16 cellular contexts compared by ENCODE assay signal in genomic region chr3:126186749-126187148, GRCh38. TPM values are rescaled to one million over a fixed set of nuclear protein-coding genes. Genes with fewer than 3 reads are reported as not detected.
DNase-seq lines count a peak whose midpoint lies in the region; ATAC-seq, FAIRE-seq and TF ChIP-seq lines count a peak whose summit lies in the region.
"Had no signal": no experiment of that assay in that cellular context is flagged by ENCODE, and none has a peak within 500 bp of the region (broad histone marks: within the 10 kb centered on the region; RNA-seq: fewer than 3 reads in every experiment).

No MANE protein-coding gene starts in this region.

- H2AK5ac ChIP-seq in IMR-90 (ENCODE audit: low read depth, low read length) (no peak overlapping the region), H1 (ENCODE audit: low read depth, low read length) (no peak overlapping the region)

- no peak overlapping the region for H3K14ac ChIP-seq in IMR-90 (replicated peaks; ENCODE audit: low read depth, low read length)
- H3K14ac ChIP-seq in H1 (ENCODE audit: insufficient read length): no peak overlapping the region

- H3K79me2 ChIP-seq in H1 (ENCODE audit: control insufficient read depth in 1 of 2, insufficient read depth in 2 of 2, low read length in 2 of 2): no peaks in the 10 kb centered on the region
- no peaks in the 10 kb centered on the region for H3K79me2 ChIP-seq in HepG2 (ENCODE audit: insufficient read depth, low read length)

- TF ChIP-seq RAD21 in IMR-90 (IDR thresholded peaks at IDR 0.05; ENCODE audit: low read length) (no peak), H1 (IDR thresholded peaks at IDR 0.05 in 1 of 2, conservative IDR thresholded peaks at IDR 0.05 in 1 of 2; ENCODE audit: low read depth in 2 of 2, low read length in 2 of 2) (no peak), HepG2 (CRISPR knock-in tag; IDR thresholded peaks at IDR 0.05) (no peak)

- H3K4me3 ChIP-seq in IMR-90 (ENCODE audit: insufficient read depth, low read depth, low read length) (no peak overlapping the region), H1 (ENCODE audit: extremely low read depth in 1 of 4, insufficient read depth in 2 of 4, low read depth in 3 of 4, low read length in 4 of 4) (no peak overlapping the region), HepG2 (replicated peaks in 1 of 3; ENCODE audit: insufficient read depth in 1 of 3, low read depth in 2 of 3, low read length in 3 of 3) (no peak overlapping the region)
- H3K4me3 ChIP-seq: A549, HAP-1 had no signal

- DNase-seq in IMR-90 (no peak), H1 (ENCODE audit: low read depth in 1 of 2, low spot score in 2 of 2) (no peak), HepG2 (ENCODE audit: low spot score) (no peak), progenitor cell of endocrine pancreas (ENCODE audit: low spot score, unreplicated experiment) (no peak), NCI-H1105 (lab: John Stamatoyannopoulos, UW) (no peak), NAMALWA (ENCODE audit: low spot score) (no peak)
- no peak for DNase-seq in activated CD4-positive, alpha-beta memory T cell treated with anti-CD3 and anti-CD28 coated beads for 36 hours
- DNase-seq: AML-193; Caco-2; CD4-positive, alpha-beta T cell had no signal

- H2BK120ac ChIP-seq in IMR-90 (ENCODE audit: low read depth, low read length) (no peak overlapping the region), H1 (replicated peaks; ENCODE audit: low read depth, low read length) (no peak overlapping the region)

- peak overlapping the region; percentile 21 for H2AFZ ChIP-seq in IMR-90 (replicated peaks; ENCODE audit: low read length, poor library complexity)
- no peak overlapping the region for H2AFZ ChIP-seq in H1 (ENCODE audit: low read length)
- no peak overlapping the region for H2AFZ ChIP-seq in HepG2 (ENCODE audit: low read length)

- peaks cover 5% of the 10 kb centered on the region for H3K4me1 Mint-ChIP-seq in progenitor cell of endocrine pancreas (ENCODE audit: low read depth)
- H3K4me1 Mint-ChIP-seq in activated CD4-positive, alpha-beta memory T cell treated with anti-CD3 and anti-CD28 coated beads for 36 hours (ENCODE audit: low read depth): no peaks in the 10 kb centered on the region

- H4K8ac ChIP-seq in IMR-90 (ENCODE audit: low read depth in 2 of 2, low read length in 2 of 2): no peak overlapping the region
- peak overlapping the region; percentile 11; the same call in 1 of the 2 replicates for H4K8ac ChIP-seq in H1 (ENCODE audit: extremely low read depth, insufficient read depth, low read length)

- H3K4me1 ChIP-seq in IMR-90 (ENCODE audit: control insufficient read depth, insufficient read depth, low read length) (no peaks in the 10 kb centered on the region), H1 (replicated peaks in 1 of 4; ENCODE audit: control insufficient read depth in 3 of 4, insufficient read depth in 4 of 4, low read length in 3 of 4) (no peaks in the 10 kb centered on the region), HepG2 (ENCODE audit: insufficient read depth, low read length) (peaks cover 81% of the 10 kb centered on the region)
- H3K4me1 ChIP-seq: Caco-2, HAP-1 had no signal

- H3K18ac ChIP-seq in IMR-90 (ENCODE audit: low read depth, low read length): no peak overlapping the region
- H3K18ac ChIP-seq in H1 (ENCODE audit: extremely low read depth, low read length): no peak overlapping the region

- in situ Hi-C loops in IMR-90 (cut with MboI; ENCODE audit: low sequenced_read_pairs): no loop called here
- in situ Hi-C loops in HepG2 (cut with HindIII; ENCODE audit: extremely low pct_ligation_motif_present, low pct_unique_long_range_greater_than_20kb): no loop called here

- TF ChIP-seq EP300 in H1 (IDR thresholded peaks at IDR 0.05; ENCODE audit: borderline replicate concordance in 1 of 2, low read depth in 2 of 2, low read length in 2 of 2) (no peak), HepG2 (IDR thresholded peaks at IDR 0.05; ENCODE audit: low read depth in 2 of 2, low read length in 2 of 2) (no peak), HepG2 (CRISPR knock-in tag; IDR thresholded peaks at IDR 0.05; ENCODE audit: borderline replicate concordance) (no peak)

- H2BK15ac ChIP-seq in IMR-90 (ENCODE audit: low read depth, low read length) (no peak overlapping the region), H1 (ENCODE audit: low read length) (no peak overlapping the region)

- H4K91ac ChIP-seq in IMR-90 (ENCODE audit: insufficient read depth, low read depth, low read length) (no peak overlapping the region), H1 (replicated peaks; ENCODE audit: insufficient read length, low read length) (no peak overlapping the region)

- H3K27ac ChIP-seq in IMR-90 (ENCODE audit: insufficient read depth, low read length) (no peak overlapping the region), H1 (ENCODE audit: low read depth, low read length) (no peak overlapping the region), HepG2 (ENCODE audit: extremely low read length, insufficient read depth, low read length) (no peak overlapping the region)
- H3K27ac ChIP-seq: A549, C4-2B had no signal

- dilution Hi-C loops in IMR-90 (cut with HindIII; ENCODE audit: low sequenced_read_pairs, unreplicated experiment): no loop called here

- no peaks in the 10 kb centered on the region for H3K9me1 ChIP-seq in IMR-90 (ENCODE audit: insufficient read depth, low read length)

- H3K9ac ChIP-seq in IMR-90 (ENCODE audit: low read depth, low read length) (no peak overlapping the region), H1 (replicated peaks in 1 of 4; ENCODE audit: extremely low read depth in 1 of 4, low read depth in 3 of 4, low read length in 3 of 4) (no peak overlapping the region), HepG2 (ENCODE audit: insufficient read depth, low read depth, low read length) (no peak overlapping the region)

- H4K20me1 ChIP-seq in IMR-90 (ENCODE audit: insufficient read depth, low read length): no peaks in the 10 kb centered on the region
- H4K20me1 ChIP-seq in H1 (replicated peaks in 1 of 2; ENCODE audit: control insufficient read depth in 1 of 2, insufficient read depth in 2 of 2, low read length in 2 of 2): no peaks in the 10 kb centered on the region
- no peaks in the 10 kb centered on the region for H4K20me1 ChIP-seq in HepG2 (ENCODE audit: insufficient read depth, low read length)

- FAIRE-seq in H1 (lab: Jason Lieb, UNC) (no peak), HepG2 (lab: Jason Lieb, UNC) (no peak)
- FAIRE-seq: A549, D721Med, G401.6, GM12891 had no signal

- peak overlapping the region; percentile 11 for H3K27ac Mint-ChIP-seq in progenitor cell of endocrine pancreas
- no peak overlapping the region for H3K27ac Mint-ChIP-seq in activated CD4-positive, alpha-beta memory T cell treated with anti-CD3 and anti-CD28 coated beads for 36 hours
- H3K27ac Mint-ChIP-seq: CD4-positive, alpha-beta T cell had no signal

- H2BK5ac ChIP-seq in IMR-90 (ENCODE audit: low read depth, low read length, poor library complexity, severe bottlenecking) (no peak overlapping the region), H1 (ENCODE audit: low read depth, low read length) (no peak overlapping the region)

- H3K27me3 ChIP-seq in IMR-90 (ENCODE audit: control insufficient read depth, insufficient read depth, low read length) (peaks cover 38% of the 10 kb centered on the region), H1 (replicated peaks in 1 of 4; ENCODE audit: control insufficient read depth in 3 of 4, extremely low read depth in 1 of 4, insufficient read depth in 3 of 4, low read length in 3 of 4) (peaks cover 2 to 9% (median 3%) of the 10 kb centered on the region in 4 experiments), HepG2 (ENCODE audit: control insufficient read depth in 1 of 2, insufficient read depth in 2 of 2, low read length in 2 of 2) (no peaks in the 10 kb centered on the region)

- H2BK20ac ChIP-seq in IMR-90 (ENCODE audit: low read depth, low read length) (no peak overlapping the region), H1 (ENCODE audit: low read length) (no peak overlapping the region)

- H4K5ac ChIP-seq in IMR-90 (ENCODE audit: low read depth, low read length): no peak overlapping the region
- no peak overlapping the region for H4K5ac ChIP-seq in H1 (ENCODE audit: insufficient read length, low read depth, low read length)

- ATAC-seq in IMR-90 (ENCODE audit: low read depth): no peak
- no peak for ATAC-seq in HepG2
- ATAC-seq: A549 had no signal

- POLR2A ChIA-PET in IMR-90 (lab: Charles Lee; ENCODE audit: unreplicated experiment): no interaction called here
- POLR2A ChIA-PET in H1 (lab: Charles Lee; ENCODE audit: partially characterized antibody): no interaction called here
- POLR2A ChIA-PET in HepG2 (lab: Yijun Ruan, JAX): no interaction called here
- POLR2A ChIA-PET in activated CD4-positive, alpha-beta memory T cell treated with anti-CD3 and anti-CD28 coated beads for 36 hours (lab: Charles Lee): no interaction called here

- CTCF ChIA-PET in IMR-90 (lab: Yijun Ruan, JAX): no interaction called here
- CTCF ChIA-PET in H1 (lab: Charles Lee; ENCODE audit: partially characterized antibody): interaction anchor here (0.7 to 2.0 kb wide), 4 partner anchors 10 to 204 kb away, joined by 3 to 12 read pairs (median 4); no protein-coding TSS in a partner anchor
- CTCF ChIA-PET in HepG2 (lab: Yijun Ruan, JAX; ENCODE audit: low intra/inter-chr PET ratio, low total read pairs): no interaction called here
- CTCF ChIA-PET in activated CD4-positive, alpha-beta memory T cell treated with anti-CD3 and anti-CD28 coated beads for 36 hours (lab: Charles Lee): no interaction called here

- TF ChIP-seq POLR2A in IMR-90 (IDR thresholded peaks at IDR 0.05; ENCODE audit: low read depth, low read length) (no peak), H1 (IDR thresholded peaks at IDR 0.05; ENCODE audit: control extremely low read depth in 1 of 2, low read depth in 2 of 2, low read length in 2 of 2) (no peak), HepG2 (IDR thresholded peaks at IDR 0.05; ENCODE audit: insufficient read depth in 1 of 2, low read depth in 2 of 2, low read length in 2 of 2) (no peak)

- H3K56ac ChIP-seq in IMR-90 (ENCODE audit: extremely low read depth, insufficient read depth, low read length) (no peak overlapping the region), H1 (replicated peaks; ENCODE audit: insufficient read length, low read depth, low read length) (no peak overlapping the region)

- H3K4me2 ChIP-seq in IMR-90 (ENCODE audit: low read depth, low read length) (no peak overlapping the region), H1 (ENCODE audit: insufficient read depth in 1 of 2, low read depth in 2 of 2, low read length in 2 of 2) (no peak overlapping the region), HepG2 (ENCODE audit: low read depth, low read length) (no peak overlapping the region)
- H3K4me2 ChIP-seq: A549 had no signal

- H3K4ac ChIP-seq in IMR-90 (ENCODE audit: low read depth, low read length): no peak overlapping the region
- H3K4ac ChIP-seq in H1 (replicated peaks; ENCODE audit: insufficient read length, low read depth, low read length): no peak overlapping the region

- H3K27me3 Mint-ChIP-seq in progenitor cell of endocrine pancreas: peaks cover 31% of the 10 kb centered on the region
- peaks cover 12% of the 10 kb centered on the region for H3K27me3 Mint-ChIP-seq in activated CD4-positive, alpha-beta memory T cell treated with anti-CD3 and anti-CD28 coated beads for 36 hours

- H3K79me1 ChIP-seq in IMR-90 (ENCODE audit: low read depth in 1 of 2, low read length in 2 of 2) (no peaks in the 10 kb centered on the region), H1 (ENCODE audit: low read depth, low read length) (no peaks in the 10 kb centered on the region)

- no peaks in the 10 kb centered on the region for H3K36me3 Mint-ChIP-seq in progenitor cell of endocrine pancreas (ENCODE audit: insufficient read depth)
- H3K36me3 Mint-ChIP-seq in activated CD4-positive, alpha-beta memory T cell treated with anti-CD3 and anti-CD28 coated beads for 36 hours: no peaks in the 10 kb centered on the region

- no peaks in the 10 kb centered on the region for H3K36me3 ChIP-seq in IMR-90 (ENCODE audit: control insufficient read depth, insufficient read depth, low read length)
- H3K36me3 ChIP-seq in H1 (ENCODE audit: control insufficient read depth in 2 of 4, insufficient read depth in 4 of 4, low read length in 3 of 4): no peaks in the 10 kb centered on the region
- no peaks in the 10 kb centered on the region for H3K36me3 ChIP-seq in HepG2 (replicated peaks in 1 of 2; ENCODE audit: control insufficient read depth in 1 of 2, insufficient read depth in 2 of 2, low read length in 2 of 2)
- H3K36me3 ChIP-seq: HAP-1 had no signal

- intact Hi-C loops in IMR-90 (cut with micrococcal nuclease) (no loop called here), HepG2 (cut with micrococcal nuclease; ENCODE audit: unreplicated experiment) (no loop called here)
- intact Hi-C loops in activated CD4-positive, alpha-beta memory T cell treated with anti-CD3 and anti-CD28 coated beads for 36 hours (cut with micrococcal nuclease): no loop called here

- no peak overlapping the region for H3K4me3 Mint-ChIP-seq in progenitor cell of endocrine pancreas (ENCODE audit: low read depth)
- no peak overlapping the region for H3K4me3 Mint-ChIP-seq in activated CD4-positive, alpha-beta memory T cell treated with anti-CD3 and anti-CD28 coated beads for 36 hours
- H3K4me3 Mint-ChIP-seq: CD4-positive, alpha-beta T cell had no signal

- no peaks in the 10 kb centered on the region for H3K23me2 ChIP-seq in H1 (ENCODE audit: low read depth, low read length)

- H3K9me3 Mint-ChIP-seq in progenitor cell of endocrine pancreas (ENCODE audit: low read depth): peaks cover 3% of the 10 kb centered on the region
- no peaks in the 10 kb centered on the region for H3K9me3 Mint-ChIP-seq in activated CD4-positive, alpha-beta memory T cell treated with anti-CD3 and anti-CD28 coated beads for 36 hours
- H3K9me3 Mint-ChIP-seq: CD4-positive, alpha-beta T cell had no signal

- 64% methylated on average over 5 of the region's 9 CpGs; no CpG with 5 or more reads in 1 of the 2 experiments for WGBS in IMR-90 (ENCODE audit: extremely low coverage in 2 of 2, insufficient read length in 1 of 2), 2 experiments
- WGBS in H1 (ENCODE audit: extremely low coverage in 1 of 2, insufficient coverage in 1 of 2, insufficient read length in 1 of 2, insufficient replicate concordance in 2 of 2, low coverage in 1 of 2, low lambda C conversion rate in 2 of 2, missing lambda C conversion rate in 1 of 2), 2 experiments: 86% methylated on average over 9 of the region's 9 CpGs; no CpG with 5 or more reads in 1 of the 2 experiments
- WGBS in HepG2 (ENCODE audit: low lambda C conversion rate): 87% methylated on average over 9 of the region's 9 CpGs

- H3K9me3 ChIP-seq in IMR-90 (ENCODE audit: control insufficient read depth, insufficient read depth, low read length): no peaks in the 10 kb centered on the region
- H3K9me3 ChIP-seq in H1 (ENCODE audit: insufficient read depth in 2 of 2, low read depth in 1 of 2, low read length in 1 of 2): no peaks in the 10 kb centered on the region
- no peaks in the 10 kb centered on the region for H3K9me3 ChIP-seq in HepG2 (ENCODE audit: low read length)
- H3K9me3 ChIP-seq: A549, Caco-2, HAP-1 had no signal

- no peak overlapping the region for H2BK12ac ChIP-seq in H1 (ENCODE audit: low read depth, low read length)

- H3K23ac ChIP-seq in IMR-90 (ENCODE audit: low read depth, low read length) (no peak overlapping the region), H1 (ENCODE audit: insufficient read length) (no peak overlapping the region)

- TF ChIP-seq CTCF in IMR-90 (conservative IDR thresholded peaks at IDR 0.05; ENCODE audit: low read depth, low read length) (no peak), H1 (IDR thresholded peaks at IDR 0.05; ENCODE audit: control extremely low read depth in 1 of 3, insufficient read depth in 1 of 3, low read depth in 1 of 3, low read length in 3 of 3) (no peak), HepG2 (CRISPR knock-in tag; IDR thresholded peaks at IDR 0.05) (no peak), progenitor cell of endocrine pancreas (IDR thresholded peaks at IDR 0.05; ENCODE audit: unreplicated experiment) (no peak)

- no peak overlapping the region for H2AK9ac ChIP-seq in IMR-90 (replicated peaks; ENCODE audit: low read depth, low read length, poor library complexity)

- BruUV-seq in IMR-90 (replicated peaks; lab: Mats Ljungman, UMichigan): no TSS peak
- no TSS peak for BruUV-seq in HepG2 (replicated peaks; lab: Mats Ljungman, UMichigan)

RNA-seq across cellular contexts. Expression of gene ALDH1L1, which starts 6.4 kb away (rescaled TPM):
- not detected in 2 replicates for total RNA-seq in IMR-90 (2012; rRNA removed)
- polyA plus RNA-seq in IMR-90 (2012; rRNA removed): not detected in 2 replicates
- polyA plus RNA-seq in IMR-90 (2012; cell fraction: cytosol; rRNA removed): not detected in 2 replicates
- 0.24 TPM in 1 of 2 replicates, not detected in the other for polyA plus RNA-seq in IMR-90 (2012; cell fraction: nucleus; rRNA removed; ENCODE audit: low replicate concordance)
- total RNA-seq in H1 (2021; fragmentation: NEBNext Ultra II Directional; extraction: Animal tissue kit (Norgen Biotek cat#: 25700)): 1.6 TPM in 2 replicates
- polyA plus RNA-seq in H1 (2011; rRNA removed): 0.98 and 1.6 TPM in 2 replicates
- 1.5 TPM for polyA plus RNA-seq in H1 (2011; cell fraction: cytosol; rRNA removed)
- 3.1 TPM for polyA plus RNA-seq in H1 (2011; cell fraction: nucleus; rRNA removed)
- 1.1 to 1.9 TPM (median 1.5 TPM) in 4 replicates for polyA plus RNA-seq in H1 (2012, experiment 1 of 2)
- 0.80 TPM for polyA plus RNA-seq in H1 (2012, experiment 2 of 2)
- 0.49 TPM for polyA plus RNA-seq in H1 (2013, experiment 1 of 2)
- polyA plus RNA-seq in H1 (2013, experiment 2 of 2): 0.83 TPM
- polyA minus RNA-seq in H1 (2011; rRNA and poly(A)+ RNA removed): 1.7 and 2.2 TPM in 2 replicates
- 0.81 TPM for polyA minus RNA-seq in H1 (2011; cell fraction: cytosol; rRNA and poly(A)+ RNA removed)
- polyA minus RNA-seq in H1 (2011; cell fraction: nucleus; rRNA and poly(A)+ RNA removed): 5.3 TPM
- 20.8 and 28.7 TPM in 2 replicates for total RNA-seq in HepG2 (2016; rRNA removed; fragmentation: Illumina TruSeq; extraction: Trizol)
- total RNA-seq in HepG2 (2016; cell fraction: cytosol; rRNA removed; fragmentation: Illumina TruSeq; extraction: Trizol; ENCODE audit: low read depth): 5.0 and 5.4 TPM in 2 replicates
- total RNA-seq in HepG2 (2016; cell fraction: insoluble cytoplasmic fraction; rRNA removed; fragmentation: Illumina TruSeq; extraction: Trizol): 19.2 and 30.5 TPM in 2 replicates
- 7.0 and 9.4 TPM in 2 replicates for total RNA-seq in HepG2 (2016; cell fraction: membrane; rRNA removed; fragmentation: Illumina TruSeq; extraction: Trizol)
- total RNA-seq in HepG2 (2016; cell fraction: nucleus; rRNA removed; fragmentation: Illumina TruSeq; extraction: Trizol): 31.8 and 38.2 TPM in 2 replicates
- polyA plus RNA-seq in HepG2 (2011; rRNA removed): 10.5 and 11.2 TPM in 2 replicates
- 7.0 and 9.9 TPM in 2 replicates for polyA plus RNA-seq in HepG2 (2011; cell fraction: cytosol; rRNA removed)
- 20.7 and 30.5 TPM in 2 replicates for polyA plus RNA-seq in HepG2 (2011; cell fraction: nucleus; rRNA removed)
- polyA plus RNA-seq in HepG2 (2012): 19.0 TPM in 2 replicates
- 2.5 and 2.7 TPM in 2 replicates for polyA plus RNA-seq in HepG2 (2016; cell fraction: cytosol; fragmentation: Illumina TruSeq; extraction: Trizol; ENCODE audit: low read depth)
- 18.2 and 19.3 TPM in 2 replicates for polyA plus RNA-seq in HepG2 (2016; cell fraction: insoluble cytoplasmic fraction; fragmentation: Illumina TruSeq; extraction: Trizol; ENCODE audit: low read depth)
- polyA plus RNA-seq in HepG2 (2016; cell fraction: membrane; fragmentation: Illumina TruSeq; extraction: Trizol; ENCODE audit: low read depth): 2.9 and 5.1 TPM in 2 replicates
- polyA plus RNA-seq in HepG2 (2016; cell fraction: nucleus; fragmentation: Illumina TruSeq; extraction: Trizol; ENCODE audit: insufficient read depth, low read depth): 40.2 and 43.0 TPM in 2 replicates
- 0.05 and 25.1 TPM in 2 replicates for polyA minus RNA-seq in HepG2 (2011; rRNA and poly(A)+ RNA removed; ENCODE audit: low replicate concordance)
- polyA minus RNA-seq in HepG2 (2011; cell fraction: cytosol; rRNA and poly(A)+ RNA removed): 6.9 and 7.7 TPM in 2 replicates
- polyA minus RNA-seq in HepG2 (2011; cell fraction: nucleus; rRNA and poly(A)+ RNA removed): 20.6 and 24.5 TPM in 2 replicates
- total RNA-seq in progenitor cell of endocrine pancreas: 3.1 and 4.7 TPM in 2 replicates
- total RNA-seq in activated CD4-positive, alpha-beta memory T cell treated with anti-CD3 and anti-CD28 coated beads for 36 hours: not detected
- total RNA-seq: CD4-positive, alpha-beta T cell had no signal
